ENCODE assay signal across 9 cellular contexts in genomic region chr12:75482636-75483035, GRCh38. TPM values are rescaled to one million over a fixed set of nuclear protein-coding genes. Genes with fewer than 3 reads are reported as not detected.
DNase-seq lines count a peak whose midpoint lies in the region; ATAC-seq lines count a peak whose summit lies in the region.
"Had no signal": no experiment of that assay in that cellular context is flagged by ENCODE, and none has a peak within 500 bp of the region (broad histone marks: within the 10 kb centered on the region; RNA-seq: fewer than 3 reads in every experiment).

No MANE protein-coding gene starts in this region.

- DNase-seq in activated CD8-positive, alpha-beta memory T cell treated with anti-CD3 and anti-CD28 coated beads, Interleukin-2, amount 10 ng/mL, durations not matched to agents 7 days and 5 days, result no peak
- no peak for DNase-seq in activated CD8-positive, alpha-beta memory T cell treated with anti-CD3 and anti-CD28 coated beads for 24 hours
- peak; percentile 31 for DNase-seq in LHCN-M2 (ENCODE audit: low read depth)
- peak in 1 of 3 experiments; percentile 37 for DNase-seq in effector memory CD8-positive, alpha-beta T cell
- no peak for DNase-seq in stimulated activated naive CD8-positive, alpha-beta T cell treated with anti-CD3 and anti-CD28 coated beads, Interleukin-15, amount 100 ng/mL, for 72 hours
- DNase-seq in iPS-NIHi11 (ENCODE audit: low spot score), result no peak
- DNase-seq: NCI-H510A treated with DMSO at 0.1 percent for 48 hours had no signal

- H3K4me1 Mint-ChIP-seq in activated CD8-positive, alpha-beta memory T cell treated with anti-CD3 and anti-CD28 coated beads, Interleukin-2, amount 10 ng/mL, durations not matched to agents 7 days and 5 days, result peaks cover 73% of the 10 kb centered on the region
- peaks cover 59 to 62% of the 10 kb centered on the region in 2 donors for H3K4me1 Mint-ChIP-seq in effector memory CD8-positive, alpha-beta T cell (ENCODE audit: low read depth in 2 of 2)
- peaks cover 66% of the 10 kb centered on the region for H3K4me1 Mint-ChIP-seq in stimulated activated naive CD8-positive, alpha-beta T cell treated with anti-CD3 and anti-CD28 coated beads, Interleukin-15, amount 100 ng/mL, for 72 hours

- ATAC-seq in activated CD8-positive, alpha-beta memory T cell treated with anti-CD3 and anti-CD28 coated beads, Interleukin-2, amount 10 ng/mL, durations not matched to agents 7 days and 5 days, result peak; percentile 15
- peak; percentile 33 for ATAC-seq in effector memory CD8-positive, alpha-beta T cell (replicated peaks)
- no peak for ATAC-seq in stimulated activated naive CD8-positive, alpha-beta T cell treated with anti-CD3 and anti-CD28 coated beads, Interleukin-15, amount 100 ng/mL, for 72 hours
- ATAC-seq in HG02884 (IDR thresholded peaks at IDR 0.05; ENCODE audit: unreplicated experiment), result no peak
- no peak for ATAC-seq in GM21528 (IDR thresholded peaks at IDR 0.05; ENCODE audit: low FRiP score, unreplicated experiment)

- no peaks in the 10 kb centered on the region for H3K9me3 Mint-ChIP-seq in activated CD8-positive, alpha-beta memory T cell treated with anti-CD3 and anti-CD28 coated beads, Interleukin-2, amount 10 ng/mL, durations not matched to agents 7 days and 5 days (ENCODE audit: low read depth)
- H3K9me3 Mint-ChIP-seq in effector memory CD8-positive, alpha-beta T cell, result no peaks in the 10 kb centered on the region
- H3K9me3 Mint-ChIP-seq in stimulated activated naive CD8-positive, alpha-beta T cell treated with anti-CD3 and anti-CD28 coated beads, Interleukin-15, amount 100 ng/mL, for 72 hours, result no peaks in the 10 kb centered on the region

- peak overlapping the region; percentile 99 for H3K27ac Mint-ChIP-seq in activated CD8-positive, alpha-beta memory T cell treated with anti-CD3 and anti-CD28 coated beads, Interleukin-2, amount 10 ng/mL, durations not matched to agents 7 days and 5 days
- peak overlapping the region; percentile 95 to 98 for H3K27ac Mint-ChIP-seq in effector memory CD8-positive, alpha-beta T cell
- H3K27ac Mint-ChIP-seq in stimulated activated naive CD8-positive, alpha-beta T cell treated with anti-CD3 and anti-CD28 coated beads, Interleukin-15, amount 100 ng/mL, for 72 hours, result no peak overlapping the region

- H3K36me3 Mint-ChIP-seq in activated CD8-positive, alpha-beta memory T cell treated with anti-CD3 and anti-CD28 coated beads, Interleukin-2, amount 10 ng/mL, durations not matched to agents 7 days and 5 days, result peaks cover 37% of the 10 kb centered on the region
- peaks cover 59% of the 10 kb centered on the region for H3K36me3 Mint-ChIP-seq in effector memory CD8-positive, alpha-beta T cell (ENCODE audit: insufficient read depth)

- H3K4me3 Mint-ChIP-seq in activated CD8-positive, alpha-beta memory T cell treated with anti-CD3 and anti-CD28 coated beads, Interleukin-2, amount 10 ng/mL, durations not matched to agents 7 days and 5 days, result peak overlapping the region; percentile 99
- peak overlapping the region; percentile 67 to 76 for H3K4me3 Mint-ChIP-seq in effector memory CD8-positive, alpha-beta T cell
- H3K4me3 Mint-ChIP-seq in stimulated activated naive CD8-positive, alpha-beta T cell treated with anti-CD3 and anti-CD28 coated beads, Interleukin-15, amount 100 ng/mL, for 72 hours, result peak overlapping the region; percentile 60 to 70

- CTCF ChIA-PET in activated CD8-positive, alpha-beta memory T cell treated with anti-CD3 and anti-CD28 coated beads, Interleukin-2, amount 10 ng/mL, durations not matched to agents 7 days and 5 days (lab: Charles Lee), result interaction anchor here (0.6 to 8.5 kb wide), 9 partner anchors 16 to 696 kb away, joined by 3 to 57 read pairs (median 21); partner anchors contain the start of genes GLIPR1L1, GLIPR1L2 and KRR1

- no peaks in the 10 kb centered on the region for H3K27me3 Mint-ChIP-seq in activated CD8-positive, alpha-beta memory T cell treated with anti-CD3 and anti-CD28 coated beads, Interleukin-2, amount 10 ng/mL, durations not matched to agents 7 days and 5 days
- no peaks in the 10 kb centered on the region for H3K27me3 Mint-ChIP-seq in effector memory CD8-positive, alpha-beta T cell
- H3K27me3 Mint-ChIP-seq in stimulated activated naive CD8-positive, alpha-beta T cell treated with anti-CD3 and anti-CD28 coated beads, Interleukin-15, amount 100 ng/mL, for 72 hours, result no peaks in the 10 kb centered on the region

RNA-seq across cellular contexts. Expression of gene GLIPR1, which starts 2.1 kb away (rescaled TPM):
- total RNA-seq in activated CD8-positive, alpha-beta memory T cell treated with anti-CD3 and anti-CD28 coated beads, Interleukin-2, amount 10 ng/mL, durations not matched to agents 7 days and 5 days, result 10 to 100 TPM; 55.3 to 74.8 TPM
- 56.1 and 60.3 TPM in 2 replicates for total RNA-seq in LHCN-M2 (2014; rRNA removed)
- polyA plus RNA-seq in LHCN-M2 (2012), result 73.7 TPM

RNA-seq across cellular contexts. Expression of gene KRR1, which starts 28.8 kb away (rescaled TPM):
- 10 to 100 TPM; 68.5 to 97.7 TPM for total RNA-seq in activated CD8-positive, alpha-beta memory T cell treated with anti-CD3 and anti-CD28 coated beads, Interleukin-2, amount 10 ng/mL, durations not matched to agents 7 days and 5 days
- total RNA-seq in LHCN-M2 (2014; rRNA removed), result 46.6 and 52.7 TPM in 2 replicates
- polyA plus RNA-seq in LHCN-M2 (2012), result 19.1 TPM

Comparison
In these comparisons a context has a peak if more than half of its experiments do, and no peak if none do; other contexts are left out.
1. ATAC-seq: peak in activated CD8-positive, alpha-beta memory T cell treated with anti-CD3 and anti-CD28 coated beads, Interleukin-2, amount 10 ng/mL, durations not matched to agents 7 days and 5 days (single experiment) and effector memory CD8-positive, alpha-beta T cell (single experiment); none in stimulated activated naive CD8-positive, alpha-beta T cell treated with anti-CD3 and anti-CD28 coated beads, Interleukin-15, amount 100 ng/mL, for 72 hours (single experiment), HG02884 (single experiment) and GM21528 (single experiment).
2. H3K27ac Mint-ChIP-seq: peak in activated CD8-positive, alpha-beta memory T cell treated with anti-CD3 and anti-CD28 coated beads, Interleukin-2, amount 10 ng/mL, durations not matched to agents 7 days and 5 days (single experiment) and effector memory CD8-positive, alpha-beta T cell (2 of 2); none in stimulated activated naive CD8-positive, alpha-beta T cell treated with anti-CD3 and anti-CD28 coated beads, Interleukin-15, amount 100 ng/mL, for 72 hours (0 of 2).
3. Peak in every context shown above with its lines, with median percentiles within 50 percentile points of each other: H3K4me3 Mint-ChIP-seq.